1 cellular context compared by ENCODE assay signal in genomic region chr11:70400643-70401042, GRCh38.
TF ChIP-seq lines count a peak whose summit lies in the region.

No MANE protein-coding gene starts in this region.

TF ChIP-seq in HepG2, 621 proteins besides CTCF, POLR2A, EP300 and RAD21:
- TF ChIP-seq TFDP2 (CRISPR knock-in tag; IDR thresholded peaks at IDR 0.05), result no peak
- TF ChIP-seq ZBTB33 (CRISPR knock-in tag; IDR thresholded peaks at IDR 0.05), result 0 out of 2 replicates have a peak, but pooled peaks have one; percentile 9
- peak; percentile 77 for TF ChIP-seq ZBTB38 (CRISPR knock-in tag; IDR thresholded peaks at IDR 0.05)
